ENCODE assay signal across 8 cellular contexts in the genomic region with DNA sequence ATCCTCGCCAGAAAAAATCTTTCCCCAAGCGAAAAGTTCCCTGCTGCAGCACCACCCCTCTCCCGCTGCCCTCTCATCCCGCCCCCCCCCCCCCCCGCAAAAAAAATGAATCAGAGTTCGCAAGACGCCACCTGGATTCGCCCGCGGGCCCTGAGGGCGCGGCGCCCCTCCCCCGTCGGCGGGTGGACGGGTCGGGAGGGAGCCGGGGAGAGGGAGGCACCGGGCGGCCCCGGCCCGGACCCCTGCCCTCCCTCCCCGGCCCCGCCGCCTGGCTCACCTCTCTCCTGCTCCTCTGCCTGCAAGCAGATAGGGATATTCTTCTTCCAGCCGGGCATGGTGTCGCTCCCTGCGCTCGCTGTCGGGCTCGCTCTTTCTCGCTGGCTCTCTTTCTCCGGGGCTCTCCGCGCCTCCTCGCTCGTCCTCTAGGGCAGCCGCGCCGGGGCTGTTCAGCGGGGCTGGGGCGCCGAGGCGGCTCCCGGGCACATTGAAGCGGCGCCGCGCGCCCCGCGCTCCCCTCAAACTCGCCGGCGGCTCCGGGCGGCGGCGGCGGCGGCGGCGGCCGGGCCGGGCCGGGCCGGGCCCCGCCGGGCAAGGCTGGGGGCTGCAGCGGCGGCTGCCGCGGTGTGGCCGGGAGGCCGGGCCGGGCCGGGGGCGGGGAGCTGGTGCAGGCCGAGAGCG.
A peak's percentile ranks its signal among the peaks of the same experiment; 100 is the strongest.
DNase-seq lines count a peak whose midpoint lies in the region; ATAC-seq lines count a peak whose summit lies in the region.

No MANE protein-coding gene starts in this region.

- H3K9ac ChIP-seq in Karpas-422 (ENCODE audit: low read length), result peak overlapping the region; percentile 17; the same call in 1 of the 2 replicates

- no peak overlapping the region for H2AFZ ChIP-seq in Karpas-422 (ENCODE audit: low read length)

- no peaks in the 10 kb centered on the region for H3K36me3 ChIP-seq in Karpas-422 (ENCODE audit: insufficient read depth, low read length)

- DNase-seq in ELF-1 (ENCODE audit: low read depth, low spot score) (peak; percentile 60), Karpas-422 (no peak), T-helper 9 cell (peak; percentile 14), left lobe of liver (ENCODE audit: low spot score) (no peak), pons (ENCODE audit: low spot score) (no peak)
- peak; percentile 4 for DNase-seq in central memory CD4-positive, alpha-beta T cell
- DNase-seq in stimulated activated CD8-positive, alpha-beta memory T cell treated with anti-CD3 and anti-CD28 coated beads, Interleukin-4, amount 100 ng/mL, for 48 hours, result peak; percentile 57

- H3K9me3 ChIP-seq in Karpas-422 (ENCODE audit: low read length), result no peaks in the 10 kb centered on the region

- no peaks in the 10 kb centered on the region for H3K4me1 ChIP-seq in Karpas-422 (ENCODE audit: low read length)

- H4K20me1 ChIP-seq in Karpas-422 (ENCODE audit: insufficient read depth, low read depth, low read length), result no peaks in the 10 kb centered on the region

- no peaks in the 10 kb centered on the region for H3K27me3 ChIP-seq in Karpas-422 (ENCODE audit: low read length)

- ATAC-seq in GM21576 (IDR thresholded peaks at IDR 0.05; ENCODE audit: unreplicated experiment), result peak; percentile 69
- peak; percentile 65 for ATAC-seq in left lobe of liver

- no peak overlapping the region for H3K27ac ChIP-seq in Karpas-422 (ENCODE audit: low read length)

- no peaks in the 10 kb centered on the region for H3K79me2 ChIP-seq in Karpas-422 (ENCODE audit: low read length)

- no peaks in the 10 kb centered on the region for H3K9me2 ChIP-seq in Karpas-422 (replicated peaks; ENCODE audit: insufficient read depth, low read length)

- H3K4me3 ChIP-seq in Karpas-422 (ENCODE audit: low read length), result no peak overlapping the region

- H3K4me2 ChIP-seq in Karpas-422 (ENCODE audit: low read depth, low read length, poor library complexity, severe bottlenecking), result peak overlapping the region; percentile 42

Comparison
In these comparisons a context has a peak if more than half of its experiments do, and no peak if none do; other contexts are left out.
1. DNase-seq: peak in ELF-1 (single experiment), T-helper 9 cell (single experiment), central memory CD4-positive, alpha-beta T cell (single experiment) and stimulated activated CD8-positive, alpha-beta memory T cell treated with anti-CD3 and anti-CD28 coated beads, Interleukin-4, amount 100 ng/mL, for 48 hours (single experiment); none in Karpas-422 (single experiment), left lobe of liver (single experiment) and pons (single experiment).